In genomic region chr5:172162348-172162747, GRCh38 we compare ENCODE assay signal across 12 cellular contexts. TPM values are rescaled to one million over a fixed set of nuclear protein-coding genes. Genes with fewer than 3 reads are reported as not detected.
DNase-seq lines count a peak whose midpoint lies in the region; TF ChIP-seq lines count a peak whose summit lies in the region.
"Had no signal": no experiment of that assay in that cellular context is flagged by ENCODE, and none has a peak within 500 bp of the region (broad histone marks: within the 10 kb centered on the region; RNA-seq: fewer than 3 reads in every experiment).

No MANE protein-coding gene starts in this region.

- H3K9ac ChIP-seq in neural progenitor cell: no peak overlapping the region

- intact Hi-C loops in activated CD4-positive, alpha-beta memory T cell treated with anti-CD3 and anti-CD28 coated beads for 36 hours (cut with micrococcal nuclease): no loop called here

- peaks cover 7% of the 10 kb centered on the region for H3F3A ChIP-seq in neural progenitor cell (ENCODE audit: low read depth)

- H3K36me3 Mint-ChIP-seq in activated CD4-positive, alpha-beta memory T cell treated with anti-CD3 and anti-CD28 coated beads for 36 hours: peaks cover 8% of the 10 kb centered on the region
- peaks cover 58% of the 10 kb centered on the region for H3K36me3 Mint-ChIP-seq in activated CD4-positive, alpha-beta memory T cell treated with anti-CD3 and anti-CD28 coated beads, Interleukin-2, amount 10 ng/mL, durations not matched to agents 7 days and 5 days (ENCODE audit: low read depth)
- no peaks in the 10 kb centered on the region for H3K36me3 Mint-ChIP-seq in neural progenitor cell

- H3K4me1 ChIP-seq in neural progenitor cell: no peaks in the 10 kb centered on the region

- no peak for DNase-seq in activated CD4-positive, alpha-beta memory T cell treated with anti-CD3 and anti-CD28 coated beads for 36 hours
- no peak for DNase-seq in activated CD4-positive, alpha-beta memory T cell treated with anti-CD3 and anti-CD28 coated beads, Interleukin-2, amount 10 ng/mL, durations not matched to agents 7 days and 5 days
- DNase-seq in M059J (ENCODE audit: low read depth) (peak; percentile 28), dermis blood vessel endothelial cell (peak; percentile 21), neural progenitor cell (ENCODE audit: low spot score) (peak; percentile 21), anterior cingulate cortex (lab: John Stamatoyannopoulos, UW) (no peak), T-helper 1 cell (no peak)
- DNase-seq in NK-92 treated with Interleukin-12 subunit alpha and Interleukin-12 subunit beta, amount 100 ng/mL, for 24 hours (lab: John Stamatoyannopoulos, UW): no peak
- DNase-seq: AML-193; effector memory CD4-positive, alpha-beta T cell; NCI-H1048; NCI-H82 had no signal

- no peaks in the 10 kb centered on the region for H3K27me3 ChIP-seq in neural progenitor cell

- peaks cover 66% of the 10 kb centered on the region for H3K4me1 Mint-ChIP-seq in activated CD4-positive, alpha-beta memory T cell treated with anti-CD3 and anti-CD28 coated beads for 36 hours (ENCODE audit: low read depth)
- H3K4me1 Mint-ChIP-seq in activated CD4-positive, alpha-beta memory T cell treated with anti-CD3 and anti-CD28 coated beads, Interleukin-2, amount 10 ng/mL, durations not matched to agents 7 days and 5 days: peaks cover 54% of the 10 kb centered on the region
- peaks cover 12% of the 10 kb centered on the region for H3K4me1 Mint-ChIP-seq in neural progenitor cell

- CTCF ChIA-PET in activated CD4-positive, alpha-beta memory T cell treated with anti-CD3 and anti-CD28 coated beads for 36 hours (lab: Charles Lee): interaction anchor here (1.3 kb wide), 1 partner anchor 12 kb away, joined by 3 read pairs; no protein-coding TSS in a partner anchor
- CTCF ChIA-PET in activated CD4-positive, alpha-beta memory T cell treated with anti-CD3 and anti-CD28 coated beads, Interleukin-2, amount 10 ng/mL, durations not matched to agents 7 days and 5 days (lab: Charles Lee): interaction anchor here (1.2 to 1.7 kb wide), 2 partner anchors 12 to 26 kb away, joined by 4 read pairs; partner anchors contain the start of gene STK10

- no peaks in the 10 kb centered on the region for H3K9me3 ChIP-seq in neural progenitor cell (ENCODE audit: low read depth)

- peak overlapping the region; percentile 28 for H3K27ac Mint-ChIP-seq in activated CD4-positive, alpha-beta memory T cell treated with anti-CD3 and anti-CD28 coated beads for 36 hours
- H3K27ac Mint-ChIP-seq in activated CD4-positive, alpha-beta memory T cell treated with anti-CD3 and anti-CD28 coated beads, Interleukin-2, amount 10 ng/mL, durations not matched to agents 7 days and 5 days: no peak overlapping the region
- H3K27ac Mint-ChIP-seq in neural progenitor cell: no peak overlapping the region

- no peak overlapping the region for H3K4me3 ChIP-seq in neural progenitor cell

- no peaks in the 10 kb centered on the region for H3K36me3 ChIP-seq in neural progenitor cell

- H3K27me3 Mint-ChIP-seq in activated CD4-positive, alpha-beta memory T cell treated with anti-CD3 and anti-CD28 coated beads for 36 hours: no peaks in the 10 kb centered on the region
- no peaks in the 10 kb centered on the region for H3K27me3 Mint-ChIP-seq in activated CD4-positive, alpha-beta memory T cell treated with anti-CD3 and anti-CD28 coated beads, Interleukin-2, amount 10 ng/mL, durations not matched to agents 7 days and 5 days
- peaks cover 3% of the 10 kb centered on the region for H3K27me3 Mint-ChIP-seq in neural progenitor cell (ENCODE audit: insufficient read depth, low read depth)

- no peak overlapping the region for H2AFZ ChIP-seq in neural progenitor cell (replicated peaks)

- no peak overlapping the region for H3K4me3 Mint-ChIP-seq in activated CD4-positive, alpha-beta memory T cell treated with anti-CD3 and anti-CD28 coated beads for 36 hours
- H3K4me3 Mint-ChIP-seq in activated CD4-positive, alpha-beta memory T cell treated with anti-CD3 and anti-CD28 coated beads, Interleukin-2, amount 10 ng/mL, durations not matched to agents 7 days and 5 days: no peak overlapping the region
- H3K4me3 Mint-ChIP-seq in neural progenitor cell: no peak overlapping the region

- no peaks in the 10 kb centered on the region for H4K20me1 ChIP-seq in neural progenitor cell (ENCODE audit: low read depth)

- H3K4me2 ChIP-seq in neural progenitor cell: no peak overlapping the region

- POLR2A ChIA-PET in activated CD4-positive, alpha-beta memory T cell treated with anti-CD3 and anti-CD28 coated beads for 36 hours (lab: Charles Lee): interaction anchor here (1.4 to 1.6 kb wide), 2 partner anchors 11 to 18 kb away, joined by 3 to 6 read pairs; no protein-coding TSS in a partner anchor
- POLR2A ChIA-PET in activated CD4-positive, alpha-beta memory T cell treated with anti-CD3 and anti-CD28 coated beads, Interleukin-2, amount 10 ng/mL, durations not matched to agents 7 days and 5 days (lab: Charles Lee): interaction anchor here (1.1 to 6.4 kb wide), 2 partner anchors 10 to 12 kb away, joined by 4 to 53 read pairs; no protein-coding TSS in a partner anchor

- no peak overlapping the region for H3K27ac ChIP-seq in neural progenitor cell

- H3K9me3 Mint-ChIP-seq in activated CD4-positive, alpha-beta memory T cell treated with anti-CD3 and anti-CD28 coated beads for 36 hours: no peaks in the 10 kb centered on the region
- no peaks in the 10 kb centered on the region for H3K9me3 Mint-ChIP-seq in activated CD4-positive, alpha-beta memory T cell treated with anti-CD3 and anti-CD28 coated beads, Interleukin-2, amount 10 ng/mL, durations not matched to agents 7 days and 5 days
- no peaks in the 10 kb centered on the region for H3K9me3 Mint-ChIP-seq in neural progenitor cell

- H3K79me2 ChIP-seq in neural progenitor cell (ENCODE audit: low read depth): no peaks in the 10 kb centered on the region

- TF ChIP-seq CTCF in neural progenitor cell (IDR thresholded peaks at IDR 0.05): no peak

RNA-seq across cellular contexts. Expression of gene STK10, which starts 25.7 kb away (rescaled TPM):
- 100 to 1,000 TPM in 1 of 2 experiments, 10 to 100 TPM in 1; 98.2 to 104 TPM for total RNA-seq in activated CD4-positive, alpha-beta memory T cell treated with anti-CD3 and anti-CD28 coated beads for 36 hours
- 100 to 1,000 TPM; 301 to 316 TPM for total RNA-seq in activated CD4-positive, alpha-beta memory T cell treated with anti-CD3 and anti-CD28 coated beads, Interleukin-2, amount 10 ng/mL, durations not matched to agents 7 days and 5 days
- 14.4 and 18.1 TPM in 2 replicates for total RNA-seq in M059J (2014; rRNA removed; shearing (Covaris generic))
- total RNA-seq in dermis blood vessel endothelial cell (56.0 and 61.8 TPM in 2 replicates), neural progenitor cell (ENCODE audit: low replicate concordance) (4.4 and 10.5 TPM in 2 replicates)

RNA-seq across cellular contexts. Expression of gene EFCAB9, which starts 31.6 kb away (rescaled TPM):
- not detected for total RNA-seq in activated CD4-positive, alpha-beta memory T cell treated with anti-CD3 and anti-CD28 coated beads for 36 hours
- total RNA-seq in activated CD4-positive, alpha-beta memory T cell treated with anti-CD3 and anti-CD28 coated beads, Interleukin-2, amount 10 ng/mL, durations not matched to agents 7 days and 5 days: not detected
- not detected in 2 replicates for total RNA-seq in M059J (2014; rRNA removed; shearing (Covaris generic))
- total RNA-seq in dermis blood vessel endothelial cell: not detected in 2 replicates
- total RNA-seq in neural progenitor cell (ENCODE audit: low replicate concordance): not detected in 2 replicates

Comparison
In these comparisons a context has a peak if more than half of its experiments do, and no peak if none do; other contexts are left out.
1. DNase-seq: peak in M059J (single experiment), dermis blood vessel endothelial cell (single experiment) and neural progenitor cell (single experiment); none in activated CD4-positive, alpha-beta memory T cell treated with anti-CD3 and anti-CD28 coated beads for 36 hours (single experiment), activated CD4-positive, alpha-beta memory T cell treated with anti-CD3 and anti-CD28 coated beads, Interleukin-2, amount 10 ng/mL, durations not matched to agents 7 days and 5 days (single experiment), anterior cingulate cortex (0 of 58), T-helper 1 cell (0 of 5) and NK-92 treated with Interleukin-12 subunit alpha and Interleukin-12 subunit beta, amount 100 ng/mL, for 24 hours (single experiment).